In genomic region chr13:74077375-74077774, GRCh38 we compare ENCODE assay signal across 22 cellular contexts.
"Had no signal": no experiment of that assay in that cellular context is flagged by ENCODE, and none has a peak within 500 bp of the region (broad histone marks: within the 10 kb centered on the region; RNA-seq: fewer than 3 reads in every experiment).

No MANE protein-coding gene starts in this region.

- H3K36me3 ChIP-seq: breast epithelium, right lobe of liver, spleen, tibial nerve had no signal

- H3K27ac ChIP-seq: breast epithelium, spleen, VCaP had no signal

- ATAC-seq: activated CD8-positive, alpha-beta T cell treated with anti-CD3 and anti-CD28 coated beads for 36 hours; left colon; mucosa of descending colon; naive thymus-derived CD8-positive, alpha-beta T cell; SK-N-SH treated with all-trans-retinoic acid at 6 μM for 48 hours had no signal

- H3K27me3 Mint-ChIP-seq: activated CD8-positive, alpha-beta T cell treated with anti-CD3 and anti-CD28 coated beads for 36 hours; dendritic cell treated with granulocyte-macrophage colony-stimulating factor and Interleukin-4, amounts not matched to agents 40 ng/mL and 50 ng/mL, for 4 days; naive thymus-derived CD8-positive, alpha-beta T cell; progenitor cell of endocrine pancreas had no signal

- H3K9me3 Mint-ChIP-seq: dendritic cell treated with granulocyte-macrophage colony-stimulating factor and Interleukin-4, amounts not matched to agents 40 ng/mL and 50 ng/mL, for 4 days had no signal

- H3K9me3 ChIP-seq: breast epithelium, mucosa of descending colon, right lobe of liver, spleen, tibial nerve had no signal

- H3K27ac Mint-ChIP-seq: dendritic cell treated with granulocyte-macrophage colony-stimulating factor and Interleukin-4, amounts not matched to agents 40 ng/mL and 50 ng/mL, for 4 days; progenitor cell of endocrine pancreas had no signal

- H3K4me1 ChIP-seq: breast epithelium had no signal

- DNase-seq: activated CD4-positive, alpha-beta T cell treated with anti-CD3 and anti-CD28 coated beads for 1 hour; activated CD8-positive, alpha-beta T cell treated with anti-CD3 and anti-CD28 coated beads for 36 hours; activated T-cell treated with anti-CD3 and anti-CD28 coated beads, Interleukin-2, amount 50 U/mL, for 48 hours; aorta; cerebellar nuclear complex; effector memory CD4-positive, alpha-beta T cell; foreskin melanocyte; left colon; mucosa of descending colon; naive thymus-derived CD8-positive, alpha-beta T cell; occipital lobe; right lobe of liver; spleen; T-helper 1 cell; T1000 had no signal

- H3K27me3 ChIP-seq: breast epithelium, right lobe of liver, spleen, tibial nerve had no signal

- H3K4me3 Mint-ChIP-seq: activated CD8-positive, alpha-beta T cell treated with anti-CD3 and anti-CD28 coated beads for 36 hours; dendritic cell treated with granulocyte-macrophage colony-stimulating factor and Interleukin-4, amounts not matched to agents 40 ng/mL and 50 ng/mL, for 4 days; naive thymus-derived CD8-positive, alpha-beta T cell had no signal

- H3K4me3 ChIP-seq: breast epithelium, lung, mucosa of descending colon, right lobe of liver, spleen, tibial nerve had no signal
